In the genomic region with DNA sequence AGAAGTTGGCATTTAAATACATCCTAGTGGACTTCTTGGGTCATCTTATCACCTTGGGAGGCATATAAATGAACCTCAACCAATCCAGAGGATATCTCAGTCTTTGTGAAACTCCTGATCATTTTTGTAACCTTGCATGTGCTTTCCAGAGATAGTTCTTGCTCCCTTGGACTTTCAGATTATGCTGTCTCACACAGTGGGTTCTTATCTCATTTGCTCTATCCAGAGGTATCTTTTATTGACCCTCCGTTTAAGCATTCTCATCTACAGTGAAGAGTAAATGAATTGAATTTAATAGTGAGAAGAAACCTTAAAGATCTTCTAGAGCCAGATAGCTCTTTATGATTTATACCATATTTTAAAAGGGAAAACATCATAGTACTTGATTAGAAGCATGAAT, we compare ENCODE assay signal across 19 cellular contexts. TPM values are rescaled to one million over a fixed set of nuclear protein-coding genes. Genes with fewer than 3 reads are reported as not detected.
DNase-seq lines count a peak whose midpoint lies in the region; ATAC-seq, FAIRE-seq and TF ChIP-seq lines count a peak whose summit lies in the region.
"Had no signal": no experiment of that assay in that cellular context is flagged by ENCODE, and none has a peak within 500 bp of the region (broad histone marks: within the 10 kb centered on the region; RNA-seq: fewer than 3 reads in every experiment).

No MANE protein-coding gene starts in this region.

- WGBS in K562 (ENCODE audit: insufficient coverage, low coverage, missing lambda C conversion rate): 0% methylated on average over 1 of the region's 1 CpG

- no peak for TF ChIP-seq EP300 in K562 (IDR thresholded peaks at IDR 0.05; ENCODE audit: low read length)

- in situ Hi-C loops in K562 (cut with MboI): no loop called here

- H3K4me2 ChIP-seq in Loucy (ENCODE audit: low read depth, low read length, poor library complexity, severe bottlenecking): peak overlapping the region; percentile 36
- no peak overlapping the region for H3K4me2 ChIP-seq in K562 (ENCODE audit: insufficient read depth, low read length)
- H3K4me2 ChIP-seq: BLaER1 had no signal

- H3K36me3 ChIP-seq in Loucy (ENCODE audit: insufficient read depth, low read length) (no peaks in the 10 kb centered on the region; the same call in 1 of the 2 replicates), K562 (ENCODE audit: control insufficient read depth, insufficient read depth, low read length) (peaks cover 15% of the 10 kb centered on the region; the same call in 2 of the 3 replicates)

- H3K4me3 ChIP-seq in Loucy (ENCODE audit: low read length, poor library complexity, severe bottlenecking) (peak overlapping the region; percentile 9), K562 (no peak overlapping the region)
- H3K4me3 ChIP-seq: BLaER1, GM12878 had no signal

- no peak for FAIRE-seq in K562 (lab: Jason Lieb, UNC)
- FAIRE-seq: A204.1, GM12878, GM12892, GM18507 had no signal

- ATAC-seq in K562 (peak; percentile 34), GM21390 (IDR thresholded peaks at IDR 0.05; ENCODE audit: unreplicated experiment) (no peak)

- intact Hi-C loops in K562 (cut with micrococcal nuclease): no loop called here

- DNase-seq in OCI-M1 (lab: John Stamatoyannopoulos, UW): peak; percentile 57
- peak in 1 of 4 experiments; percentile 24 for DNase-seq in K562 (ENCODE audit: extremely low read depth in 1 of 4, low spot score in 3 of 4)
- DNase-seq in dermis blood vessel endothelial cell: no peak
- no peak for DNase-seq in caudate nucleus (lab: John Stamatoyannopoulos, UW)
- DNase-seq: 8988T; BE2C; CD4-positive, alpha-beta memory T cell; CD8-positive, alpha-beta memory T cell; COR-L47; DMS153; DMS53; DMS79 had no signal

- no peak overlapping the region for H2AFZ ChIP-seq in Loucy (ENCODE audit: low read length)
- no peak overlapping the region for H2AFZ ChIP-seq in K562 (ENCODE audit: low read depth, low read length)

- TF ChIP-seq CTCF in Loucy (conservative IDR thresholded peaks at IDR 0.05; ENCODE audit: low read length) (no peak), K562 (IDR thresholded peaks at IDR 0.05 in 2 of 3, conservative IDR thresholded peaks at IDR 0.05 in 1 of 3; ENCODE audit: insufficient read depth in 2 of 3, low read depth in 1 of 3, low read length in 3 of 3) (no peak)

- H3K27me3 ChIP-seq in Loucy (ENCODE audit: insufficient read depth, low read length, poor library complexity, severe bottlenecking) (no peaks in the 10 kb centered on the region), K562 (ENCODE audit: control insufficient read depth in 2 of 2, insufficient read depth in 2 of 2, low read length in 2 of 2) (no peaks in the 10 kb centered on the region)
- H3K27me3 ChIP-seq: BE2C, BLaER1 had no signal

- no peak for TF ChIP-seq RAD21 in K562 (CRISPR knock-in tag; conservative IDR thresholded peaks at IDR 0.05 in 1 of 2, IDR thresholded peaks at IDR 0.05 in 1 of 2)

- no peak for TF ChIP-seq POLR2A in K562 (conservative IDR thresholded peaks at IDR 0.05)

- no peak overlapping the region for H3K9ac ChIP-seq in Loucy (ENCODE audit: low read depth, low read length, poor library complexity, severe bottlenecking)
- H3K9ac ChIP-seq in K562 (ENCODE audit: insufficient read depth in 1 of 2, low read depth in 2 of 2, low read length in 2 of 2): no peak overlapping the region
- H3K9ac ChIP-seq: BLaER1 had no signal

- peaks cover 93% of the 10 kb centered on the region for H3K79me2 ChIP-seq in Loucy (ENCODE audit: insufficient read depth, low read length)
- peaks cover 90% of the 10 kb centered on the region for H3K79me2 ChIP-seq in K562 (ENCODE audit: control insufficient read depth, insufficient read depth, low read length)

- BruUV-seq in K562 (replicated peaks; lab: Mats Ljungman, UMichigan): no TSS peak

- H3K4me1 ChIP-seq in Loucy (ENCODE audit: insufficient read depth, low read length, poor library complexity, severe bottlenecking) (peaks cover 45% of the 10 kb centered on the region), K562 (replicated peaks in 1 of 2; ENCODE audit: control insufficient read depth in 2 of 2, insufficient read depth in 2 of 2, low read length in 2 of 2) (peaks cover 18 to 27% of the 10 kb centered on the region in 2 experiments)
- H3K4me1 ChIP-seq: BE2C had no signal

- H3K27ac ChIP-seq in K562 (ENCODE audit: extremely low read depth, low read depth, low read length) (no peak overlapping the region), caudate nucleus (ENCODE audit: low read depth, low read length) (no peak overlapping the region)
- H3K27ac ChIP-seq: BLaER1 had no signal

- no peaks in the 10 kb centered on the region for H3K9me3 ChIP-seq in Loucy (ENCODE audit: insufficient read depth, low read depth, low read length)
- H3K9me3 ChIP-seq in K562 (replicated peaks; ENCODE audit: control insufficient read depth, insufficient read depth, low read depth, low read length): no peaks in the 10 kb centered on the region
- H3K9me3 ChIP-seq: BE2C, BLaER1 had no signal

- H3F3A ChIP-seq in Loucy (ENCODE audit: low read depth): peaks cover 13% of the 10 kb centered on the region; the same call in 1 of the 2 replicates

- H3K9me1 ChIP-seq in K562 (ENCODE audit: control insufficient read depth, insufficient read depth, low read length): no peaks in the 10 kb centered on the region

- H3K9me2 ChIP-seq in Loucy (replicated peaks; ENCODE audit: low read depth, low read length): no peaks in the 10 kb centered on the region

- H4K20me1 ChIP-seq in Loucy (ENCODE audit: insufficient read depth, low read length, poor library complexity, severe bottlenecking): peaks cover 52% of the 10 kb centered on the region
- H4K20me1 ChIP-seq in K562 (replicated peaks; ENCODE audit: control insufficient read depth, insufficient read depth, low read length): peaks cover 12% of the 10 kb centered on the region

- POLR2A ChIA-PET in K562 (lab: Yijun Ruan, JAX): interaction anchor here (0.6 to 1.8 kb wide), 7 partner anchors 10 to 204 kb away, joined by 3 to 7 read pairs (median 4); a partner anchor contains a TSS

- CTCF ChIA-PET in K562 (lab: Yijun Ruan, JAX; ENCODE audit: low intra/inter-chr PET ratio): no interaction called here

TF ChIP-seq in K562, 482 proteins besides CTCF, POLR2A, EP300 and RAD21 (continues in another document):
- TF ChIP-seq CBFA2T3 (IDR thresholded peaks at IDR 0.05) (peak; percentile 54), CBFA2T2 (conservative IDR thresholded peaks at IDR 0.05) (peak; percentile 22; the same call in 1 of the 2 replicates), TAL1 (IDR thresholded peaks at IDR 0.05) (peak; percentile 23; the same call in 1 of the 2 replicates), NCOR1 (IDR thresholded peaks at IDR 0.05) (peak; percentile 11; the same call in 1 of the 2 replicates), NFE2 (IDR thresholded peaks at IDR 0.05; ENCODE audit: low read depth) (0 out of 2 replicates have a peak, but pooled peaks have one; percentile 17), TEAD2 (tag; IDR thresholded peaks at IDR 0.05) (no peak)

RNA-seq across cellular contexts. Expression of a gene that starts 10.4 kb away (rescaled TPM):
- total RNA-seq in K562 (2011; cell fraction: chromatin; rRNA removed; ENCODE audit: low replicate concordance): 165 and 168 TPM in 2 replicates
- total RNA-seq in K562 (2011; cell fraction: nucleolus; rRNA removed): 84.4 and 85.4 TPM in 2 replicates
- 96.1 and 121 TPM in 2 replicates for total RNA-seq in K562 (2011; cell fraction: nucleoplasm; rRNA removed)
- total RNA-seq in K562 (2014; rRNA removed) (22.0 and 22.4 TPM in 2 replicates), K562 (2014; rRNA removed; fragmentation: Illumina TruSeq; extraction: Trizol) (43.6 and 51.1 TPM in 2 replicates), K562 (2015; rRNA removed; fragmentation: Illumina TruSeq; extraction: Trizol) (33.5 and 37.3 TPM in 2 replicates), K562 (2021) (33.5 and 39.7 TPM in 2 replicates), dermis blood vessel endothelial cell (54.5 and 59.6 TPM in 2 replicates)
- polyA plus RNA-seq in K562 (2011; rRNA removed) (69.2 and 76.1 TPM in 2 replicates), K562 (2014; fragmentation: Illumina TruSeq; extraction: Trizol) (32.2 and 37.6 TPM in 2 replicates), K562 (2014; fragmentation: Nextera tagmentation; extraction: Ambion mirVana) (10 to 100 TPM; 33.7 to 53.9 TPM), K562 (2014; rRNA removed) (25.7 and 25.8 TPM in 2 replicates)
- 49.0 and 59.2 TPM in 2 replicates for polyA plus RNA-seq in K562 (2011; cell fraction: cytosol; rRNA removed)
- polyA plus RNA-seq in K562 (2011; cell fraction: nucleus; rRNA removed): 104 and 119 TPM in 2 replicates
- polyA plus RNA-seq in K562 (2012): 18.5 and 22.9 TPM in 2 replicates
- polyA minus RNA-seq in K562 (2011; rRNA and poly(A)+ RNA removed): 124 and 144 TPM in 2 replicates
- 28.2 and 49.7 TPM in 2 replicates for polyA minus RNA-seq in K562 (2011; cell fraction: cytosol; rRNA and poly(A)+ RNA removed)
- polyA minus RNA-seq in K562 (2011; cell fraction: nucleus; rRNA and poly(A)+ RNA removed): 95.2 and 160 TPM in 2 replicates

RNA-seq across cellular contexts. Expression of a gene that starts 22.8 kb away (rescaled TPM):
- total RNA-seq in K562 (2011; cell fraction: chromatin; rRNA removed; ENCODE audit: low replicate concordance): 11.2 and 26.9 TPM in 2 replicates
- total RNA-seq in K562 (2011; cell fraction: nucleolus; rRNA removed): 5.7 and 6.6 TPM in 2 replicates
- 12.8 and 15.4 TPM in 2 replicates for total RNA-seq in K562 (2011; cell fraction: nucleoplasm; rRNA removed)
- total RNA-seq in K562 (2014; rRNA removed): 8.8 and 11.3 TPM in 2 replicates
- 13.8 and 14.1 TPM in 2 replicates for total RNA-seq in K562 (2014; rRNA removed; fragmentation: Illumina TruSeq; extraction: Trizol)
- total RNA-seq in K562 (2015; rRNA removed; fragmentation: Illumina TruSeq; extraction: Trizol): 13.3 and 13.4 TPM in 2 replicates
- total RNA-seq in K562 (2021): 12.4 and 13.1 TPM in 2 replicates
- 8.1 and 10.9 TPM in 2 replicates for polyA plus RNA-seq in K562 (2011; rRNA removed)
- polyA plus RNA-seq in K562 (2011; cell fraction: cytosol; rRNA removed): 5.4 and 7.0 TPM in 2 replicates
- 4.5 and 5.5 TPM in 2 replicates for polyA plus RNA-seq in K562 (2011; cell fraction: nucleus; rRNA removed)
- 6.9 and 9.5 TPM in 2 replicates for polyA plus RNA-seq in K562 (2012)
- polyA plus RNA-seq in K562 (2014; fragmentation: Illumina TruSeq; extraction: Trizol): 11.0 and 12.1 TPM in 2 replicates
- polyA plus RNA-seq in K562 (2014; fragmentation: Nextera tagmentation; extraction: Ambion mirVana): 1 to 10 TPM; 2.7 to 6.0 TPM
- 9.6 and 11.3 TPM in 2 replicates for polyA plus RNA-seq in K562 (2014; rRNA removed)
- 7.2 and 8.7 TPM in 2 replicates for polyA minus RNA-seq in K562 (2011; rRNA and poly(A)+ RNA removed)
- 6.2 and 6.3 TPM in 2 replicates for polyA minus RNA-seq in K562 (2011; cell fraction: cytosol; rRNA and poly(A)+ RNA removed)
- polyA minus RNA-seq in K562 (2011; cell fraction: nucleus; rRNA and poly(A)+ RNA removed): 3.6 and 6.0 TPM in 2 replicates
- 16.0 and 18.5 TPM in 2 replicates for total RNA-seq in dermis blood vessel endothelial cell
